In the genomic region with DNA sequence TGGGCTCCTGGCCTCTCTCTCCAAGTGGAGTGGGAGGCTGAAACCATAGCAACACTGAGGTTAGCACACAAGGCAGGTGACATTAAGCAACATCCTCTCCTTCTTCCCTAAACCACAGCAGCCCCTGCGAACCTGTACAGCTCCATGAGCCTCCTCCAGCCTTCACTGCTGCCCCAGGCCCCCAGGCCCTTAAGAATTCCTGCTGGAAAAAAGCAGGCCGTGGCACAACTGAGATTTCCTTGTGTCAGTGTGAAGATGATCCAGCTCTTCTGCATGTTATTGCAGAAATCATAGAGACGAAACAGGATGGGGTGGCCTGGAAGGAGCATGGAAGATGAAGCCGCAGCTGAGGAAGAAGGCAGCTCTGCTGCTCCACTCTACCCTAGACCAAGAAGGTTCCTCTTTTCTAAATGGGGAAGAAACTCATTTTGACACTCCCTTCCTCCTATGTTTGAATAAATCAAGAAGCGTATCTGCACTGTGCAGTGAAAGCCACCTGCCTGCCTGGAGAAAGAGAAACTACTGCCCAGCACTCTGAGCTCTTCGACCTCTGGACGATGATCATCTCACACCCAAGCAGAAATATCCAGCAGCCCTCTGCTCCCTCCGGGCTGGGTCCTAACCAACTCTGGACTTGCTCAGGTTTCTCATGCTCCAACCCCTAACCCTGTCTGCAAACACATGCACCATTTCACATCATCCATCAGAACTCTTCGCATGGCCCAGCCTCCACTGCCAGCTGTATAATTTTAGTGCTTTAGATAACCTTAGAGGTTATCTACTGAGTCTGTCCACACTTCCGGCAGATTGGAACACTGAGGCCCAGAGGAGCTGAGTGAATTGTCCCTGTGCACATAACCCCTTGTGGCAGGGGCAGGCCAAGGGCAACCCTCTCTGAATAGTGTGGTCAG, we compare ENCODE assay signal across 10 cellular contexts. TPM values are rescaled to one million over a fixed set of nuclear protein-coding genes. Genes with fewer than 3 reads are reported as not detected.
A peak's percentile ranks its signal among the peaks of the same experiment; 100 is the strongest.
DNase-seq lines count a peak whose midpoint lies in the region; ATAC-seq and TF ChIP-seq lines count a peak whose summit lies in the region.
"Had no signal": no experiment of that assay in that cellular context is flagged by ENCODE, and none has a peak within 500 bp of the region (broad histone marks: within the 10 kb centered on the region; RNA-seq: fewer than 3 reads in every experiment).

No MANE protein-coding gene starts in this region.

- no peaks in the 10 kb centered on the region for H3K9me3 ChIP-seq in right cardiac atrium (ENCODE audit: control insufficient read depth, low read length)
- H3K9me3 ChIP-seq: thoracic aorta had no signal

- peaks cover 8% of the 10 kb centered on the region for H3K4me1 Mint-ChIP-seq in activated CD4-positive, alpha-beta T cell treated with anti-CD3 and anti-CD28 coated beads, Interleukin-2, amount 10 ng/mL, durations not matched to agents 7 days and 5 days

- H3K36me3 Mint-ChIP-seq in activated CD4-positive, alpha-beta T cell treated with anti-CD3 and anti-CD28 coated beads, Interleukin-2, amount 10 ng/mL, durations not matched to agents 7 days and 5 days (ENCODE audit: low read depth): no peaks in the 10 kb centered on the region

- H3K4me3 Mint-ChIP-seq in activated CD4-positive, alpha-beta T cell treated with anti-CD3 and anti-CD28 coated beads, Interleukin-2, amount 10 ng/mL, durations not matched to agents 7 days and 5 days: no peak overlapping the region

- CTCF ChIA-PET in activated CD4-positive, alpha-beta T cell treated with anti-CD3 and anti-CD28 coated beads, Interleukin-2, amount 10 ng/mL, durations not matched to agents 7 days and 5 days (lab: Charles Lee): interaction anchor here (1.3 to 1.9 kb wide), 2 partner anchors 9 to 15 kb away, joined by 3 to 5 read pairs; no protein-coding TSS in a partner anchor

- POLR2A ChIA-PET in activated CD4-positive, alpha-beta T cell treated with anti-CD3 and anti-CD28 coated beads, Interleukin-2, amount 10 ng/mL, durations not matched to agents 7 days and 5 days (lab: Charles Lee): interaction anchor here (0.5 kb wide), 1 partner anchor 34 kb away, joined by 3 read pairs; no protein-coding TSS in a partner anchor

- no peaks in the 10 kb centered on the region for H3K9me3 Mint-ChIP-seq in activated CD4-positive, alpha-beta T cell treated with anti-CD3 and anti-CD28 coated beads, Interleukin-2, amount 10 ng/mL, durations not matched to agents 7 days and 5 days

- no peak overlapping the region for H3K27ac Mint-ChIP-seq in activated CD4-positive, alpha-beta T cell treated with anti-CD3 and anti-CD28 coated beads, Interleukin-2, amount 10 ng/mL, durations not matched to agents 7 days and 5 days

- H3K27me3 Mint-ChIP-seq in activated CD4-positive, alpha-beta T cell treated with anti-CD3 and anti-CD28 coated beads, Interleukin-2, amount 10 ng/mL, durations not matched to agents 7 days and 5 days: peaks cover 4% of the 10 kb centered on the region

- intact Hi-C loops in right cardiac atrium (cut with DNase I): loop anchor here in 2 of 4 donors (5.0 kb wide), 1 partner anchor 183 kb away; no protein-coding TSS in a partner anchor

- ATAC-seq in GM21515 (IDR thresholded peaks at IDR 0.05; ENCODE audit: unreplicated experiment): peak; percentile 89
- peak; percentile 36 to 68 for ATAC-seq in right cardiac atrium

- no peak overlapping the region for H3K4me3 ChIP-seq in GM12865 (ENCODE audit: low read depth, low read length)
- H3K4me3 ChIP-seq in right cardiac atrium (ENCODE audit: low read length): no peak overlapping the region
- H3K4me3 ChIP-seq: thoracic aorta had no signal

- WGBS in right cardiac atrium: 48% methylated on average over 10 of the region's 10 CpGs

- H3K4me1 ChIP-seq in right cardiac atrium (ENCODE audit: control insufficient read depth, insufficient read depth, low read length): peaks cover 2% of the 10 kb centered on the region

- no peak for TF ChIP-seq CTCF in GM12865 (IDR thresholded peaks at IDR 0.05; ENCODE audit: insufficient read depth, low read depth, low read length, missing control alignments)

- H3K27me3 ChIP-seq in right cardiac atrium (ENCODE audit: control insufficient read depth, insufficient read depth): no peaks in the 10 kb centered on the region

- DNase-seq in GM12865 (ENCODE audit: low read depth) (peak; percentile 69), HuH-7 (ENCODE audit: low spot score) (peak; percentile 48), right cardiac atrium (no peak)
- no peak for DNase-seq in activated naive CD4-positive, alpha-beta T cell treated with anti-CD3 and anti-CD28 coated beads, Interleukin-2, amount 50 U/mL, for 16 hours
- no peak for DNase-seq in stimulated activated naive CD4-positive, alpha-beta T cell treated with Interleukin-2 at 50 U/mL for 16 hours (lab: John Stamatoyannopoulos, UW)
- DNase-seq in activated naive CD4-positive, alpha-beta T cell treated with Interleukin-2 at 50 U/mL for 16 hours: no peak
- DNase-seq in activated CD4-positive, alpha-beta T cell treated with anti-CD3 and anti-CD28 coated beads, Interleukin-2, amount 10 ng/mL, durations not matched to agents 7 days and 5 days: no peak

- H3K27ac ChIP-seq in right cardiac atrium (ENCODE audit: low read length): no peak overlapping the region
- H3K27ac ChIP-seq: thoracic aorta had no signal

RNA-seq across cellular contexts. Expression of a gene that starts 20.7 kb away (rescaled TPM):
- 10 to 100 TPM; 15.3 to 20.8 (median 18.0) TPM for total RNA-seq in right cardiac atrium
- polyA plus RNA-seq in right cardiac atrium: 18.0 TPM
- 10 to 100 TPM; 29.7 to 32.7 TPM for total RNA-seq in activated CD4-positive, alpha-beta T cell treated with anti-CD3 and anti-CD28 coated beads, Interleukin-2, amount 10 ng/mL, durations not matched to agents 7 days and 5 days

RNA-seq across cellular contexts. Expression of a gene that starts 33.0 kb away (rescaled TPM):
- total RNA-seq in right cardiac atrium: 10 to 100 TPM; 34.6 to 52.7 (median 40.5) TPM
- polyA plus RNA-seq in right cardiac atrium: 29.3 TPM
- total RNA-seq in activated CD4-positive, alpha-beta T cell treated with anti-CD3 and anti-CD28 coated beads, Interleukin-2, amount 10 ng/mL, durations not matched to agents 7 days and 5 days: 10 to 100 TPM; 46.5 to 56.9 TPM

RNA-seq across cellular contexts. Expression of a gene that starts 49.5 kb away (rescaled TPM):
- not detected for total RNA-seq in right cardiac atrium
- not detected for polyA plus RNA-seq in right cardiac atrium
- total RNA-seq in activated CD4-positive, alpha-beta T cell treated with anti-CD3 and anti-CD28 coated beads, Interleukin-2, amount 10 ng/mL, durations not matched to agents 7 days and 5 days: not detected
- total RNA-seq: liver, thoracic aorta had no signal
- polyA plus RNA-seq: liver had no signal

RNA-seq across cellular contexts. Expression of a gene that starts 53.9 kb away (rescaled TPM):
- total RNA-seq in right cardiac atrium: 10 to 100 TPM; 12.8 to 27.2 (median 19.6) TPM
- polyA plus RNA-seq in right cardiac atrium: 24.4 TPM
- 10 to 100 TPM; 55.5 to 57.6 TPM for total RNA-seq in activated CD4-positive, alpha-beta T cell treated with anti-CD3 and anti-CD28 coated beads, Interleukin-2, amount 10 ng/mL, durations not matched to agents 7 days and 5 days

Comparison
In these comparisons a context has a peak if more than half of its experiments do, and no peak if none do; other contexts are left out.
1. DNase-seq: peak in GM12865 (single experiment) and HuH-7 (single experiment); none in right cardiac atrium (0 of 3), activated naive CD4-positive, alpha-beta T cell treated with anti-CD3 and anti-CD28 coated beads, Interleukin-2, amount 50 U/mL, for 16 hours (single experiment), stimulated activated naive CD4-positive, alpha-beta T cell treated with Interleukin-2 at 50 U/mL for 16 hours (single experiment), activated naive CD4-positive, alpha-beta T cell treated with Interleukin-2 at 50 U/mL for 16 hours (single experiment) and activated CD4-positive, alpha-beta T cell treated with anti-CD3 and anti-CD28 coated beads, Interleukin-2, amount 10 ng/mL, durations not matched to agents 7 days and 5 days (single experiment).